Comparison of ENCODE assay signal across 9 cellular contexts in the genomic region with DNA sequence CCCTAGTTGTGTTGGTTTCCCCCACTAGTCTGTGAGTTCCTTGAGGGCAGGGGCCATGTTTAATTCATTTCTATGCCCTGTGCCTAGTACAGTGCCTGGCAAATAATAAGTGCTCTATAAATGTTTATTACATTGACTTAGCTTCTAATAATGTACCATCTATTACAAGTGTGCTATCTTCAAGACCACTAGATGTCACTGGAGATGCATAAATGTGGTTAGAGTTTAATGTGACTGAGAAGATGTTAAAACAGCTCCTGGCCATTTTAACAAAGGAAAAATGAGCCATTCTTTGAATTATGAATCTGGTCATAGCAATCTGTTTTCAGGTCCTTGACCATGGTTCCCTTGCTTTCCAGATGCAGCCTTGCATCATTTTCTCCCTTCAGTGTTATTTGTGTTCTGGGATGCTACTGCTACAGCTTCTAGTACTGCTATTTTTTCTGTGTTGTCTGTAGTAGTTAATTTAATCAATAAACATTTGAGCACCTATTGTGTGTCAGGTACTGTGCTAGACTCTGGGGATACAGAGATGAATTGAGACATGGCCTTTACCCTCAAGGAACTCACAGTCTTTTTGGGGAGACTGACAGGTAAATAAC. TPM values are rescaled to one million over a fixed set of nuclear protein-coding genes. Genes with fewer than 3 reads are reported as not detected.
DNase-seq lines count a peak whose midpoint lies in the region; ATAC-seq and TF ChIP-seq lines count a peak whose summit lies in the region.
"Had no signal": no experiment of that assay in that cellular context is flagged by ENCODE, and none has a peak within 500 bp of the region (broad histone marks: within the 10 kb centered on the region; RNA-seq: fewer than 3 reads in every experiment).

No MANE protein-coding gene starts in this region.

- ATAC-seq in HG03342 (IDR thresholded peaks at IDR 0.05; ENCODE audit: unreplicated experiment) = peak; percentile 84
- ATAC-seq in GM21367 (IDR thresholded peaks at IDR 0.05; ENCODE audit: unreplicated experiment) = no peak

- no peaks in the 10 kb centered on the region for H3K79me2 ChIP-seq in OCI-LY1 (ENCODE audit: insufficient read depth, low read length)

- CTCF ChIA-PET in activated CD4-positive, alpha-beta T cell treated with anti-CD3 and anti-CD28 coated beads, Interleukin-2, amount 10 ng/mL, durations not matched to agents 7 days and 5 days (lab: Charles Lee) = interaction anchor here (0.7 to 1.6 kb wide), 8 partner anchors 12 to 240 kb away, joined by 3 to 5 read pairs (median 4); no protein-coding TSS in a partner anchor

- H4K20me1 ChIP-seq in OCI-LY1 (ENCODE audit: insufficient read depth, low read length) = no peaks in the 10 kb centered on the region

- no peaks in the 10 kb centered on the region for H3K4me1 Mint-ChIP-seq in activated CD4-positive, alpha-beta T cell treated with anti-CD3 and anti-CD28 coated beads, Interleukin-2, amount 10 ng/mL, durations not matched to agents 7 days and 5 days

- intact Hi-C loops in dorsolateral prefrontal cortex (cut with DNase I) = loop anchor here (2.0 to 10.0 kb wide), 5 partner anchors 134 to 664 kb away; no protein-coding TSS in a partner anchor

- no peaks in the 10 kb centered on the region for H3K9me2 ChIP-seq in OCI-LY1 (ENCODE audit: low read depth, low read length)

- no peak overlapping the region for H3K4me3 Mint-ChIP-seq in activated CD4-positive, alpha-beta T cell treated with anti-CD3 and anti-CD28 coated beads, Interleukin-2, amount 10 ng/mL, durations not matched to agents 7 days and 5 days
- H3K4me3 Mint-ChIP-seq: activated naive CD8-positive, alpha-beta T cell had no signal

- no peak overlapping the region for H3K4me2 ChIP-seq in OCI-LY1 (ENCODE audit: low read length)

- peak; percentile 49; the same call in 1 of the 2 replicates for TF ChIP-seq CTCF in OCI-LY1 (IDR thresholded peaks at IDR 0.05; ENCODE audit: low read length)
- TF ChIP-seq CTCF in dorsolateral prefrontal cortex (IDR thresholded peaks at IDR 0.05 in 54 of 56, conservative IDR thresholded peaks at IDR 0.05 in 2 of 56; ENCODE audit: low read depth in 1 of 56, partially characterized antibody in 56 of 56) = peak; percentile 33 to 80 (median 65)

- H3K9me3 Mint-ChIP-seq in activated CD4-positive, alpha-beta T cell treated with anti-CD3 and anti-CD28 coated beads, Interleukin-2, amount 10 ng/mL, durations not matched to agents 7 days and 5 days = no peaks in the 10 kb centered on the region

- no peaks in the 10 kb centered on the region for H3K4me1 ChIP-seq in OCI-LY1 (ENCODE audit: insufficient read depth, low read length, severe bottlenecking)

- no peak overlapping the region for H3K27ac Mint-ChIP-seq in activated CD4-positive, alpha-beta T cell treated with anti-CD3 and anti-CD28 coated beads, Interleukin-2, amount 10 ng/mL, durations not matched to agents 7 days and 5 days
- H3K27ac Mint-ChIP-seq: activated naive CD8-positive, alpha-beta T cell had no signal

- H3F3A ChIP-seq in OCI-LY1 (ENCODE audit: insufficient read depth, low read length) = no peaks in the 10 kb centered on the region

- peaks cover 3% of the 10 kb centered on the region for H3K36me3 Mint-ChIP-seq in activated CD4-positive, alpha-beta T cell treated with anti-CD3 and anti-CD28 coated beads, Interleukin-2, amount 10 ng/mL, durations not matched to agents 7 days and 5 days (ENCODE audit: low read depth)
- H3K36me3 Mint-ChIP-seq: activated naive CD8-positive, alpha-beta T cell had no signal

- H3K27me3 Mint-ChIP-seq in activated CD4-positive, alpha-beta T cell treated with anti-CD3 and anti-CD28 coated beads, Interleukin-2, amount 10 ng/mL, durations not matched to agents 7 days and 5 days = no peaks in the 10 kb centered on the region
- H3K27me3 Mint-ChIP-seq: activated naive CD8-positive, alpha-beta T cell had no signal

- H3K27ac ChIP-seq in OCI-LY1 (ENCODE audit: low read depth, low read length, poor library complexity, severe bottlenecking) (no peak overlapping the region), dorsolateral prefrontal cortex (peak overlapping the region in 8 of 59 donors; percentile 1 to 72 (median 55))

- H3K9ac ChIP-seq in OCI-LY1 (ENCODE audit: low read length) = no peak overlapping the region

- H3K4me3 ChIP-seq in OCI-LY1 (ENCODE audit: low read depth, low read length, poor library complexity, severe bottlenecking) = no peak overlapping the region
- no peak overlapping the region for H3K4me3 ChIP-seq in dorsolateral prefrontal cortex

- POLR2A ChIA-PET in activated CD4-positive, alpha-beta T cell treated with anti-CD3 and anti-CD28 coated beads, Interleukin-2, amount 10 ng/mL, durations not matched to agents 7 days and 5 days (lab: Charles Lee) = no interaction called here

- DNase-seq in activated CD4-positive, alpha-beta T cell treated with anti-CD3 and anti-CD28 coated beads, Interleukin-2, amount 10 ng/mL, durations not matched to agents 7 days and 5 days = peak; percentile 8
- no peak for DNase-seq in activated CD4-positive, alpha-beta T cell treated with anti-CD3 and anti-CD28 coated beads for 48 hours
- DNase-seq in dorsolateral prefrontal cortex (no peak), medulla oblongata (ENCODE audit: extremely low spot score) (peak; percentile 66), UCSD-AML1 (lab: John Stamatoyannopoulos, UW; ENCODE audit: unreplicated experiment) (no peak)

- H3K9me3 ChIP-seq in OCI-LY1 (ENCODE audit: low read length) = no peaks in the 10 kb centered on the region

- no peak overlapping the region for H2AFZ ChIP-seq in OCI-LY1 (ENCODE audit: low read length)

- H3K36me3 ChIP-seq in OCI-LY1 (ENCODE audit: insufficient read depth, low read length) = 0 out of 2 replicates have a peak, but pooled peaks cover under 1% of the 10 kb centered on the region

- H3K27me3 ChIP-seq in OCI-LY1 (ENCODE audit: insufficient read depth, low read length) (no peaks in the 10 kb centered on the region), dorsolateral prefrontal cortex (peaks cover 0 to 63% (median 5%) of the 10 kb centered on the region in 45 donors)

RNA-seq across cellular contexts. Expression of gene SLC9A6, which starts 43.2 kb away (rescaled TPM):
- 10 to 100 TPM; 17.2 to 17.6 TPM for total RNA-seq in activated CD4-positive, alpha-beta T cell treated with anti-CD3 and anti-CD28 coated beads, Interleukin-2, amount 10 ng/mL, durations not matched to agents 7 days and 5 days
- total RNA-seq in dorsolateral prefrontal cortex = 100 to 1,000 TPM in 27 of 120 experiments, 10 to 100 TPM in 93; 39.0 to 123 (median 88.4) TPM

RNA-seq across cellular contexts. Expression of gene MMGT1, which starts 54.7 kb away (rescaled TPM):
- 10 to 100 TPM; 19.1 to 23.1 TPM for total RNA-seq in activated CD4-positive, alpha-beta T cell treated with anti-CD3 and anti-CD28 coated beads, Interleukin-2, amount 10 ng/mL, durations not matched to agents 7 days and 5 days
- total RNA-seq in dorsolateral prefrontal cortex = 10 to 100 TPM; 16.6 to 29.1 (median 22.9) TPM

Comparison
In these comparisons a context has a peak if more than half of its experiments do, and no peak if none do; other contexts are left out.
1. DNase-seq: peak in activated CD4-positive, alpha-beta T cell treated with anti-CD3 and anti-CD28 coated beads, Interleukin-2, amount 10 ng/mL, durations not matched to agents 7 days and 5 days (single experiment) and medulla oblongata (single experiment); none in activated CD4-positive, alpha-beta T cell treated with anti-CD3 and anti-CD28 coated beads for 48 hours (single experiment), dorsolateral prefrontal cortex (0 of 10) and UCSD-AML1 (single experiment).